ENCODE assay signal across 18 cellular contexts in the genomic region with DNA sequence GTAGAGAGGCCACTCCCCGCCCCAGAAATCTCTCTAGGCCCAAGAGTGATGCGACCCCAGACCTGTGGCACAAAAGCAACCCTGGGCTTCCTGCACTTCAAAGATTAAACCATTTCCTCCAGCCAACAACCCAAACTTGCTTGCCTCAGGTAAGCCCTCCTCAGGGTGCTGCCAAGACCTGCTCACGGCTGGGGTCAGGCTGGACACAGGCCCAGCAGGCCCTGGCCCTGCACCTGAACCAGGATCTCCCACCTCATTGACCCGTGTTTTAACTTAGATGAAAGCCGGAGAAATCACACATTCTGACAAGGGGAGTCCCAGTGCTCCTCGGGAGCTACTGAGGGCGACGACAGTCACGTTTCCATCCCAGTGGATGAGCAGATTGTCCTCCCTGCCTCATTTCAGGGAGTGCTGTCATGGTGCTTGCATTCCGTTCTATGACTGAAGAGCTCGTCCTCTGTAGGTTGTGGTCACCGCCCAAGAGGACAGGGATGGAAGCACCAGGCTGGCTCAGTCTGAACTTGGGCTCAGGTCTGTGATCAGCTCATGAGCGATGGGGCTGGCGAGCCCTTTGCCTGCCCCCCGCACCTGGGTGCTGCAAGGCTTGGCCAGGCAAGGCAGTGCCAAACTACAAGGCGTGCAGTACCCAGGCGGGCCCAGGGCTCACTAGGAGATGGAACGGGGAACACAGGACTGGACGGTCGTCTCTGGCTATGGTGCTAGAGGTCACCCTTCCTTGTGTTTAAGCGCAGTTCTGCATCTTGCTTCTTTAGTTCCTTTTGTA. TPM values are rescaled to one million over a fixed set of nuclear protein-coding genes. Genes with fewer than 3 reads are reported as not detected.
DNase-seq lines count a peak whose midpoint lies in the region; ATAC-seq and TF ChIP-seq lines count a peak whose summit lies in the region.
"Had no signal": no experiment of that assay in that cellular context is flagged by ENCODE, and none has a peak within 500 bp of the region (broad histone marks: within the 10 kb centered on the region; RNA-seq: fewer than 3 reads in every experiment).

No MANE protein-coding gene starts in this region.

- no peaks in the 10 kb centered on the region for H3K9me3 ChIP-seq in CD4-positive, CD25-positive, alpha-beta regulatory T cell (ENCODE audit: control insufficient read depth in 2 of 2, low read length in 2 of 2)
- H3K9me3 ChIP-seq in Peyer's patch (no peaks in the 10 kb centered on the region), esophagus muscularis mucosa (no peaks in the 10 kb centered on the region), breast epithelium (no peaks in the 10 kb centered on the region)
- H3K9me3 ChIP-seq: adrenal gland, prostate gland, vagina had no signal

- no peaks in the 10 kb centered on the region for H3K9me3 Mint-ChIP-seq in CD4-positive, CD25-positive, alpha-beta regulatory T cell
- no peaks in the 10 kb centered on the region for H3K9me3 Mint-ChIP-seq in osteocyte (ENCODE audit: unreplicated experiment)
- H3K9me3 Mint-ChIP-seq in WTC11: no peaks in the 10 kb centered on the region

- ATAC-seq in CD4-positive, CD25-positive, alpha-beta regulatory T cell (ENCODE audit: low read depth in 2 of 2): no peak
- no peak for ATAC-seq in WTC11
- ATAC-seq: Panc1, T-helper 17 cell had no signal

- peaks cover 39% of the 10 kb centered on the region for H3K36me3 Mint-ChIP-seq in CD4-positive, CD25-positive, alpha-beta regulatory T cell
- peaks cover 47% of the 10 kb centered on the region for H3K36me3 Mint-ChIP-seq in osteocyte (ENCODE audit: unreplicated experiment)
- H3K36me3 Mint-ChIP-seq in WTC11: peaks cover 85% of the 10 kb centered on the region

- 79% methylated on average over 8 of the region's 21 CpGs for WGBS in esophagus muscularis mucosa

- CTCF ChIA-PET in WTC11 (lab: Charles Lee): no interaction called here

- H3K4me3 ChIP-seq in CD4-positive, CD25-positive, alpha-beta regulatory T cell (ENCODE audit: low read depth, low read length): no peak overlapping the region
- H3K4me3 ChIP-seq in Peyer's patch (no peak overlapping the region), esophagus muscularis mucosa (no peak overlapping the region), breast epithelium (no peak overlapping the region)
- H3K4me3 ChIP-seq: adrenal gland, dorsolateral prefrontal cortex, prostate gland, vagina had no signal

- no peak for TF ChIP-seq EP300 in esophagus muscularis mucosa (IDR thresholded peaks at IDR 0.05)

- no peak for DNase-seq in CD4-positive, CD25-positive, alpha-beta regulatory T cell
- DNase-seq in Peyer's patch: no peak
- no peak for DNase-seq in esophagus muscularis mucosa (ENCODE audit: extremely low spot score)
- DNase-seq in osteocyte (ENCODE audit: extremely low spot score, unreplicated experiment): no peak
- no peak for DNase-seq in breast epithelium (ENCODE audit: low spot score in 2 of 2)
- DNase-seq in HCEC 1CT: no peak
- DNase-seq in caudate nucleus (lab: John Stamatoyannopoulos, UW): no peak
- no peak for DNase-seq in WTC11 (ENCODE audit: low spot score)
- DNase-seq: activated CD4-positive, alpha-beta T cell treated with anti-CD3 and anti-CD28 coated beads, Interleukin-2, amount 50 U/mL, for 4 hours; adrenal gland; NCI-H1417; NCI-H446 treated with DMSO at 0.1 percent for 48 hours; T-helper 17 cell had no signal

- POLR2A ChIA-PET in WTC11 (lab: Charles Lee): interaction anchor here (1.0 kb wide), 1 partner anchor 8 kb away, joined by 3 read pairs; no protein-coding TSS in a partner anchor

- intact Hi-C loops in esophagus muscularis mucosa (cut with DNase I): no loop called here
- intact Hi-C loops in breast epithelium (cut with DNase I; ENCODE audit: low total_unique reads): loop anchor here (2.0 kb wide), 1 partner anchor 44 kb away; no protein-coding TSS in a partner anchor

- no peaks in the 10 kb centered on the region for H3K27me3 ChIP-seq in CD4-positive, CD25-positive, alpha-beta regulatory T cell (ENCODE audit: control insufficient read depth, insufficient read depth, low read length)
- H3K27me3 ChIP-seq in Peyer's patch (no peaks in the 10 kb centered on the region), esophagus muscularis mucosa (no peaks in the 10 kb centered on the region), breast epithelium (no peaks in the 10 kb centered on the region)
- H3K27me3 ChIP-seq: adrenal gland, dorsolateral prefrontal cortex, vagina had no signal

- TF ChIP-seq POLR2A in Peyer's patch (IDR thresholded peaks at IDR 0.05): no peak
- TF ChIP-seq POLR2A in esophagus muscularis mucosa (IDR thresholded peaks at IDR 0.05; ENCODE audit: low read depth): no peak
- TF ChIP-seq POLR2A in breast epithelium (IDR thresholded peaks at IDR 0.05): no peak

- TF ChIP-seq CTCF in Peyer's patch (IDR thresholded peaks at IDR 0.05): no peak
- no peak for TF ChIP-seq CTCF in esophagus muscularis mucosa (IDR thresholded peaks at IDR 0.05)
- no peak for TF ChIP-seq CTCF in osteocyte (IDR thresholded peaks at IDR 0.05)
- TF ChIP-seq CTCF in breast epithelium (IDR thresholded peaks at IDR 0.05): no peak
- TF ChIP-seq CTCF in WTC11 (IDR thresholded peaks at IDR 0.05): no peak

- peaks cover 95% of the 10 kb centered on the region for H3K36me3 ChIP-seq in CD4-positive, CD25-positive, alpha-beta regulatory T cell (ENCODE audit: control insufficient read depth, insufficient read depth, low read length)
- H3K36me3 ChIP-seq in Peyer's patch (peaks cover 0 to 92% (median 0%) of the 10 kb centered on the region in 3 donors), esophagus muscularis mucosa (peaks cover 58 to 99% (median 91%) of the 10 kb centered on the region in 4 donors), breast epithelium (no peaks in the 10 kb centered on the region)

- H3K27ac Mint-ChIP-seq in CD4-positive, CD25-positive, alpha-beta regulatory T cell: peak overlapping the region; percentile 25 to 41 (median 38)
- peak overlapping the region; percentile 27 for H3K27ac Mint-ChIP-seq in osteocyte (ENCODE audit: unreplicated experiment)
- H3K27ac Mint-ChIP-seq in WTC11: no peak overlapping the region

- H3K4me1 Mint-ChIP-seq in CD4-positive, CD25-positive, alpha-beta regulatory T cell: peaks cover 0 to 53% (median 21%) of the 10 kb centered on the region in 4 donors
- H3K4me1 Mint-ChIP-seq in osteocyte (ENCODE audit: unreplicated experiment) (peaks cover 80% of the 10 kb centered on the region), WTC11 (peaks cover 23% of the 10 kb centered on the region)

- peaks cover 44% of the 10 kb centered on the region for H3K4me1 ChIP-seq in CD4-positive, CD25-positive, alpha-beta regulatory T cell (ENCODE audit: control insufficient read depth, insufficient read depth, low read length, poor library complexity, severe bottlenecking)
- H3K4me1 ChIP-seq in Peyer's patch: peaks cover 4 to 67% (median 8%) of the 10 kb centered on the region in 4 donors
- H3K4me1 ChIP-seq in esophagus muscularis mucosa: peaks cover 78 to 86% (median 85%) of the 10 kb centered on the region in 4 donors
- H3K4me1 ChIP-seq in breast epithelium: peaks cover 12 to 20% of the 10 kb centered on the region in 2 donors
- H3K4me1 ChIP-seq: prostate gland had no signal

- no peaks in the 10 kb centered on the region for H3K27me3 Mint-ChIP-seq in CD4-positive, CD25-positive, alpha-beta regulatory T cell
- H3K27me3 Mint-ChIP-seq in osteocyte (ENCODE audit: unreplicated experiment) (no peaks in the 10 kb centered on the region), WTC11 (ENCODE audit: low read depth) (no peaks in the 10 kb centered on the region)
- H3K27me3 Mint-ChIP-seq: T-helper 17 cell had no signal

- no peak overlapping the region for H3K27ac ChIP-seq in CD4-positive, CD25-positive, alpha-beta regulatory T cell (ENCODE audit: insufficient read depth, low read length, poor library complexity, severe bottlenecking)
- H3K27ac ChIP-seq in Peyer's patch: peak overlapping the region in 3 of 4 donors; percentile 58 to 89 (median 70)
- peak overlapping the region; percentile 83 to 98 (median 90) for H3K27ac ChIP-seq in esophagus muscularis mucosa (replicated peaks in 1 of 4)
- no peak overlapping the region for H3K27ac ChIP-seq in breast epithelium
- H3K27ac ChIP-seq in caudate nucleus (ENCODE audit: low read depth, low read length): no peak overlapping the region
- H3K27ac ChIP-seq: adrenal gland, C4-2B, prostate gland, vagina had no signal

- H3K4me3 Mint-ChIP-seq in CD4-positive, CD25-positive, alpha-beta regulatory T cell: no peak overlapping the region
- no peak overlapping the region for H3K4me3 Mint-ChIP-seq in osteocyte (ENCODE audit: unreplicated experiment)
- no peak overlapping the region for H3K4me3 Mint-ChIP-seq in WTC11
- H3K4me3 Mint-ChIP-seq: T-helper 17 cell had no signal

TF ChIP-seq in WTC11, 78 proteins besides CTCF, POLR2A, EP300 and RAD21:
- TF ChIP-seq NFATC4 (CRISPR knock-in tag; IDR thresholded peaks at IDR 0.05) (no peak), ZNF219 (CRISPR knock-in tag; IDR thresholded peaks at IDR 0.05; ENCODE audit: borderline replicate concordance) (no peak), NR3C1 (CRISPR knock-in tag; conservative IDR thresholded peaks at IDR 0.05; ENCODE audit: low read depth) (no peak), NR2C2 (CRISPR knock-in tag; IDR thresholded peaks at IDR 0.05) (no peak), NR1H2 (CRISPR knock-in tag; IDR thresholded peaks at IDR 0.05) (no peak), JAZF1 (CRISPR knock-in tag; IDR thresholded peaks at IDR 0.05) (no peak), MXD4 (CRISPR knock-in tag; IDR thresholded peaks at IDR 0.05; ENCODE audit: borderline replicate concordance) (no peak), SMAD4 (CRISPR knock-in tag; IDR thresholded peaks at IDR 0.05) (no peak)
- TF ChIP-seq, protein P1, sequence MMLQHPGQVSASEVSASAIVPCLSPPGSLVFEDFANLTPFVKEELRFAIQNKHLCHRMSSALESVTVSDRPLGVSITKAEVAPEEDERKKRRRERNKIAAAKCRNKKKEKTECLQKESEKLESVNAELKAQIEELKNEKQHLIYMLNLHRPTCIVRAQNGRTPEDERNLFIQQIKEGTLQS (CRISPR knock-in tag; conservative IDR thresholded peaks at IDR 0.05): no peak

RNA-seq across cellular contexts. Expression of a gene that starts 25.9 kb away (rescaled TPM):
- total RNA-seq in CD4-positive, CD25-positive, alpha-beta regulatory T cell: 326 TPM
- 100 to 1,000 TPM; 312 to 422 (median 370) TPM for polyA plus RNA-seq in CD4-positive, CD25-positive, alpha-beta regulatory T cell
- total RNA-seq in Peyer's patch: 100 to 1,000 TPM; 170 to 192 (median 180) TPM
- 100 to 1,000 TPM; 361 to 536 (median 485) TPM for total RNA-seq in esophagus muscularis mucosa
- 533 and 537 TPM in 2 replicates for total RNA-seq in osteocyte
- total RNA-seq in breast epithelium: 100 to 1,000 TPM in 2 of 3 donors, 10 to 100 TPM in 1; 93.9 to 142 (median 127) TPM
- 288 to 306 TPM (median 288 TPM) in 3 replicates for total RNA-seq in WTC11 (2021)

Comparison
In these comparisons a context has a peak if more than half of its experiments do, and no peak if none do; other contexts are left out.
1. H3K27ac ChIP-seq: peak in Peyer's patch (3 of 4) and esophagus muscularis mucosa (4 of 4); none in CD4-positive, CD25-positive, alpha-beta regulatory T cell (single experiment), breast epithelium (0 of 2) and caudate nucleus (single experiment).